ENCODE assay signal across 1 cellular context in the genomic region with DNA sequence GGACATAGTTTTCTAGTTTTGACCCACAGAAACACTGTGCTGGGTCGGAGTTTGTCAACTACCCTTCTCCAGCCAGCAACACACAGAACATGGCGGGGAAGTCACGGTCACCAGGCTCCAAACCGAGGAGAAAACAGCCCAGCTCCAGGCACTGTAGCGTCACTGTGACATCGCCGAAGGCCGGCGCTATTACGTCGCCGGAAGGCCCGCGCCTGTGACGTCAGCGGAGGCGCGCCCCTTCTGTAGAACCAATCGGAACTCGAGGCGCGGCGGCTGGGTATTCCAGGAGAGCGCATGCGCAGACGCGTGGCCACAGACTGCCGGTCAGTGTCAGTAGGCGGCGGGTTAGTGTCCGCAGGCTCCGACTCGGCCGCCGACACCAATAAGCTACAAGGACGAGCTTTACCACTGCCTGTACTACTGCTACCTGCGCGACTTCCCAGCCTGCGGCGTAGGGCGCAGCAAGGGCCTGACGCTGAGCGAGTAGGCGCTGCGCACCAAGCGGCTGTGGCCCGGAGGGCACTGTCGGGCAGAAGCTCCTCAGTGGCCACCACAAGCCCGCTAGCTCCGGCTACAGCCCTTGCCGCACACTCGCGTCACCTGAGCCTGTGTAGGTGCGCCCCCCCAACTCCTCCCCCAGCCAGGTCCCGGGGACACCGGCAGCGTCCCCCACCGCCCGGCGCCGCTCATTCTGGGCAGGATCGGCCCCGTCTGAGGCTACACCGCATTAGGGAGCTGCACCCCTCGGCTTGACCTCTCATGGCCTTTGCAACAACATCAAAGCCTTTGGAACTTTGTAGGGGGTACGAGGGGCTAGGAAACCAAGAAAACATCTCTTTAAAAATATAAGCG.
A peak's percentile ranks its signal among the peaks of the same experiment; 100 is the strongest.
TF ChIP-seq lines count a peak whose summit lies in the region.

No MANE protein-coding gene starts in this region.

TF ChIP-seq in HepG2, 621 proteins besides CTCF, POLR2A, EP300 and RAD21 (continued from another document and continues in another):
- peak; percentile 84 for TF ChIP-seq ZNF317 (CRISPR knock-in tag; IDR thresholded peaks at IDR 0.05)
- no peak for TF ChIP-seq NR1H2 (CRISPR knock-in tag; IDR thresholded peaks at IDR 0.05; ENCODE audit: borderline replicate concordance, low read depth)
- TF ChIP-seq HOXA5 (CRISPR knock-in tag; IDR thresholded peaks at IDR 0.05): no peak; the same call in none of the 2 replicates
- no peak for TF ChIP-seq IKZF1 (IDR thresholded peaks at IDR 0.05)
- TF ChIP-seq, protein P1, sequence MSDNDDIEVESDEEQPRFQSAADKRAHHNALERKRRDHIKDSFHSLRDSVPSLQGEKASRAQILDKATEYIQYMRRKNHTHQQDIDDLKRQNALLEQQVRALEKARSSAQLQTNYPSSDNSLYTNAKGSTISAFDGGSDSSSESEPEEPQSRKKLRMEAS (IDR thresholded peaks at IDR 0.05): no peak; the same call in 1 of the 2 replicates
- TF ChIP-seq, protein P2, sequence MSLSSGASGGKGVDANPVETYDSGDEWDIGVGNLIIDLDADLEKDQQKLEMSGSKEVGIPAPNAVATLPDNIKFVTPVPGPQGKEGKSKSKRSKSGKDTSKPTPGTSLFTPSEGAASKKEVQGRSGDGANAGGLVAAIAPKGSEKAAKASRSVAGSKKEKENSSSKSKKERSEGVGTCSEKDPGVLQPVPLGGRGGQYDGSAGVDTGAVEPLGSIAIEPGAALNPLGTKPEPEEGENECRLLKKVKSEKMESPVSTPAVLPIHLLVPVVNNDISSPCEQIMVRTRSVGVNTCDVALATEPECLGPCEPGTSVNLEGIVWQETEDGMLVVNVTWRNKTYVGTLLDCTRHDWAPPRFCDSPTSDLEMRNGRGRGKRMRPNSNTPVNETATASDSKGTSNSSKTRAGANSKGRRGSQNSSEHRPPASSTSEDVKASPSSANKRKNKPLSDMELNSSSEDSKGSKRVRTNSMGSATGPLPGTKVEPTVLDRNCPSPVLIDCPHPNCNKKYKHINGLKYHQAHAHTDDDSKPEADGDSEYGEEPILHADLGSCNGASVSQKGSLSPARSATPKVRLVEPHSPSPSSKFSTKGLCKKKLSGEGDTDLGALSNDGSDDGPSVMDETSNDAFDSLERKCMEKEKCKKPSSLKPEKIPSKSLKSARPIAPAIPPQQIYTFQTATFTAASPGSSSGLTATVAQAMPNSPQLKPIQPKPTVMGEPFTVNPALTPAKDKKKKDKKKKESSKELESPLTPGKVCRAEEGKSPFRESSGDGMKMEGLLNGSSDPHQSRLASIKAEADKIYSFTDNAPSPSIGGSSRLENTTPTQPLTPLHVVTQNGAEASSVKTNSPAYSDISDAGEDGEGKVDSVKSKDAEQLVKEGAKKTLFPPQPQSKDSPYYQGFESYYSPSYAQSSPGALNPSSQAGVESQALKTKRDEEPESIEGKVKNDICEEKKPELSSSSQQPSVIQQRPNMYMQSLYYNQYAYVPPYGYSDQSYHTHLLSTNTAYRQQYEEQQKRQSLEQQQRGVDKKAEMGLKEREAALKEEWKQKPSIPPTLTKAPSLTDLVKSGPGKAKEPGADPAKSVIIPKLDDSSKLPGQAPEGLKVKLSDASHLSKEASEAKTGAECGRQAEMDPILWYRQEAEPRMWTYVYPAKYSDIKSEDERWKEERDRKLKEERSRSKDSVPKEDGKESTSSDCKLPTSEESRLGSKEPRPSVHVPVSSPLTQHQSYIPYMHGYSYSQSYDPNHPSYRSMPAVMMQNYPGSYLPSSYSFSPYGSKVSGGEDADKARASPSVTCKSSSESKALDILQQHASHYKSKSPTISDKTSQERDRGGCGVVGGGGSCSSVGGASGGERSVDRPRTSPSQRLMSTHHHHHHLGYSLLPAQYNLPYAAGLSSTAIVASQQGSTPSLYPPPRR (CRISPR knock-in tag; IDR thresholded peaks at IDR 0.05; ENCODE audit: borderline replicate concordance): 0 out of 2 replicates have a peak, but pooled peaks have one; percentile 45
- TF ChIP-seq KAT8 (CRISPR knock-in tag; IDR thresholded peaks at IDR 0.05): peak; percentile 90
- TF ChIP-seq, protein P3, sequence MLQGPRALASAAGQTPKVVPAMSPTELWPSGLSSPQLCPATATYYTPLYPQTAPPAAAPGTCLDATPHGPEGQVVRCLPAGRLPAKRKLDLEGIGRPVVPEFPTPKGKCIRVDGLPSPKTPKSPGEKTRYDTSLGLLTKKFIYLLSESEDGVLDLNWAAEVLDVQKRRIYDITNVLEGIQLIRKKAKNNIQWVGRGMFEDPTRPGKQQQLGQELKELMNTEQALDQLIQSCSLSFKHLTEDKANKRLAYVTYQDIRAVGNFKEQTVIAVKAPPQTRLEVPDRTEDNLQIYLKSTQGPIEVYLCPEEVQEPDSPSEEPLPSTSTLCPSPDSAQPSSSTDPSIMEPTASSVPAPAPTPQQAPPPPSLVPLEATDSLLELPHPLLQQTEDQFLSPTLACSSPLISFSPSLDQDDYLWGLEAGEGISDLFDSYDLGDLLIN (CRISPR knock-in tag; IDR thresholded peaks at IDR 0.05; ENCODE audit: borderline replicate concordance): peak; percentile 54; the same call in 1 of the 2 replicates
- TF ChIP-seq HHEX (CRISPR knock-in tag; IDR thresholded peaks at IDR 0.05): no peak
- no peak for TF ChIP-seq ZNF672 (CRISPR knock-in tag; IDR thresholded peaks at IDR 0.05)
- peak; percentile 82 for TF ChIP-seq GATAD1 (CRISPR knock-in tag; IDR thresholded peaks at IDR 0.05)
- TF ChIP-seq, protein P4, sequence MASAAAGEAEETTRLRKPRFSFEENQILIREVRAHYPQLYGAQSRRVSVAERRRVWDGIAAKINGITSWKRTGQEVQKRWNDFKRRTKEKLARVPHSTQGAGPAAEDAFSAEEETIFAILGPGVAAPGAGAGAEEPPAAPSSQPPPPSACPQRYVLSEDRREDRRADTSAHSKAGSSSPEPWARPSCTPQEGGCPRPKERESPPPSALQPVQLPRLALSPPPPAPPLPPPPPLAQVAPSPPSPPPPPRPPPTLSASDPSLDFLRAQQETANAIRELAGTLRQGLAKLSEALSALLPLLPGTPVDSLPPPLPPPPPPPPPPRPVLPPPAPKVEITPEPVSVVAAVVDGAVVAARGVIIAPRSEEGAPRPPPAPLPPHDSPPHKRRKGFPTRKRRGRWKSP (CRISPR knock-in tag; IDR thresholded peaks at IDR 0.05): peak; percentile 72
- TF ChIP-seq ZFP90 (CRISPR knock-in tag; IDR thresholded peaks at IDR 0.05; ENCODE audit: borderline replicate concordance): 0 out of 2 replicates have a peak, but pooled peaks have one; percentile 71
- TF ChIP-seq, protein P5, sequence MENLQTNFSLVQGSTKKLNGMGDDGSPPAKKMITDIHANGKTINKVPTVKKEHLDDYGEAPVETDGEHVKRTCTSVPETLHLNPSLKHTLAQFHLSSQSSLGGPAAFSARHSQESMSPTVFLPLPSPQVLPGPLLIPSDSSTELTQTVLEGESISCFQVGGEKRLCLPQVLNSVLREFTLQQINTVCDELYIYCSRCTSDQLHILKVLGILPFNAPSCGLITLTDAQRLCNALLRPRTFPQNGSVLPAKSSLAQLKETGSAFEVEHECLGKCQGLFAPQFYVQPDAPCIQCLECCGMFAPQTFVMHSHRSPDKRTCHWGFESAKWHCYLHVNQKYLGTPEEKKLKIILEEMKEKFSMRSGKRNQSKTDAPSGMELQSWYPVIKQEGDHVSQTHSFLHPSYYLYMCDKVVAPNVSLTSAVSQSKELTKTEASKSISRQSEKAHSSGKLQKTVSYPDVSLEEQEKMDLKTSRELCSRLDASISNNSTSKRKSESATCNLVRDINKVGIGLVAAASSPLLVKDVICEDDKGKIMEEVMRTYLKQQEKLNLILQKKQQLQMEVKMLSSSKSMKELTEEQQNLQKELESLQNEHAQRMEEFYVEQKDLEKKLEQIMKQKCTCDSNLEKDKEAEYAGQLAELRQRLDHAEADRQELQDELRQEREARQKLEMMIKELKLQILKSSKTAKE (CRISPR knock-in tag; IDR thresholded peaks at IDR 0.05; ENCODE audit: borderline replicate concordance): no peak
- no peak for TF ChIP-seq PITX1 (CRISPR knock-in tag; IDR thresholded peaks at IDR 0.05)
- TF ChIP-seq, protein P6, sequence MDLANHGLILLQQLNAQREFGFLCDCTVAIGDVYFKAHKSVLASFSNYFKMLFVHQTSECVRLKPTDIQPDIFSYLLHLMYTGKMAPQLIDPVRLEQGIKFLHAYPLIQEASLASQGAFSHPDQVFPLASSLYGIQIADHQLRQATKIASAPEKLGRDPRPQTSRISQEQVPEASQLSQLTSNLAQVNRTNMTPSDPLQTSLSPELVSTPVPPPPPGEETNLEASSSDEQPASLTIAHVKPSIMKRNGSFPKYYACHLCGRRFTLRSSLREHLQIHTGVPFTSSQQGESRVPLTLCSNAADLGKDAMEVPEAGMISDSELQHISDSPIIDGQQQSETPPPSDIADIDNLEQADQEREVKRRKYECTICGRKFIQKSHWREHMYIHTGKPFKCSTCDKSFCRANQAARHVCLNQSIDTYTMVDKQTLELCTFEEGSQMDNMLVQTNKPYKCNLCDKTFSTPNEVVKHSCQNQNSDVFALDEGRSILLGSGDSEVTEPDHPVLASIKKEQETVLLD (CRISPR knock-in tag; IDR thresholded peaks at IDR 0.05; ENCODE audit: low read depth): no peak
- TF ChIP-seq, protein P7, sequence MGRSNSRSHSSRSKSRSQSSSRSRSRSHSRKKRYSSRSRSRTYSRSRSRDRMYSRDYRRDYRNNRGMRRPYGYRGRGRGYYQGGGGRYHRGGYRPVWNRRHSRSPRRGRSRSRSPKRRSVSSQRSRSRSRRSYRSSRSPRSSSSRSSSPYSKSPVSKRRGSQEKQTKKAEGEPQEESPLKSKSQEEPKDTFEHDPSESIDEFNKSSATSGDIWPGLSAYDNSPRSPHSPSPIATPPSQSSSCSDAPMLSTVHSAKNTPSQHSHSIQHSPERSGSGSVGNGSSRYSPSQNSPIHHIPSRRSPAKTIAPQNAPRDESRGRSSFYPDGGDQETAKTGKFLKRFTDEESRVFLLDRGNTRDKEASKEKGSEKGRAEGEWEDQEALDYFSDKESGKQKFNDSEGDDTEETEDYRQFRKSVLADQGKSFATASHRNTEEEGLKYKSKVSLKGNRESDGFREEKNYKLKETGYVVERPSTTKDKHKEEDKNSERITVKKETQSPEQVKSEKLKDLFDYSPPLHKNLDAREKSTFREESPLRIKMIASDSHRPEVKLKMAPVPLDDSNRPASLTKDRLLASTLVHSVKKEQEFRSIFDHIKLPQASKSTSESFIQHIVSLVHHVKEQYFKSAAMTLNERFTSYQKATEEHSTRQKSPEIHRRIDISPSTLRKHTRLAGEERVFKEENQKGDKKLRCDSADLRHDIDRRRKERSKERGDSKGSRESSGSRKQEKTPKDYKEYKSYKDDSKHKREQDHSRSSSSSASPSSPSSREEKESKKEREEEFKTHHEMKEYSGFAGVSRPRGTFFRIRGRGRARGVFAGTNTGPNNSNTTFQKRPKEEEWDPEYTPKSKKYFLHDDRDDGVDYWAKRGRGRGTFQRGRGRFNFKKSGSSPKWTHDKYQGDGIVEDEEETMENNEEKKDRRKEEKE (IDR thresholded peaks at IDR 0.05): no peak
- 0 out of 2 replicates have a peak, but pooled peaks have one; percentile 32 for TF ChIP-seq ZNF136 (CRISPR knock-in tag; IDR thresholded peaks at IDR 0.05; ENCODE audit: low read depth)
- no peak for TF ChIP-seq ZSCAN29 (CRISPR knock-in tag; conservative IDR thresholded peaks at IDR 0.05)
- peak; percentile 86 for TF ChIP-seq PHF20 (CRISPR knock-in tag; IDR thresholded peaks at IDR 0.05)
- TF ChIP-seq, protein P8, sequence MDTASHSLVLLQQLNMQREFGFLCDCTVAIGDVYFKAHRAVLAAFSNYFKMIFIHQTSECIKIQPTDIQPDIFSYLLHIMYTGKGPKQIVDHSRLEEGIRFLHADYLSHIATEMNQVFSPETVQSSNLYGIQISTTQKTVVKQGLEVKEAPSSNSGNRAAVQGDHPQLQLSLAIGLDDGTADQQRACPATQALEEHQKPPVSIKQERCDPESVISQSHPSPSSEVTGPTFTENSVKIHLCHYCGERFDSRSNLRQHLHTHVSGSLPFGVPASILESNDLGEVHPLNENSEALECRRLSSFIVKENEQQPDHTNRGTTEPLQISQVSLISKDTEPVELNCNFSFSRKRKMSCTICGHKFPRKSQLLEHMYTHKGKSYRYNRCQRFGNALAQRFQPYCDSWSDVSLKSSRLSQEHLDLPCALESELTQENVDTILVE (CRISPR knock-in tag; IDR thresholded peaks at IDR 0.05): peak; percentile 20; the same call in 1 of the 2 replicates
- TF ChIP-seq ZNF713 (CRISPR knock-in tag; IDR thresholded peaks at IDR 0.05): no peak
- no peak for TF ChIP-seq ZNF496 (CRISPR knock-in tag; IDR thresholded peaks at IDR 0.05; ENCODE audit: insufficient replicate concordance)
- TF ChIP-seq ZNF232 (CRISPR knock-in tag; IDR thresholded peaks at IDR 0.05; ENCODE audit: borderline replicate concordance): peak; percentile 80; the same call in 1 of the 2 replicates
- no peak; the same call in 1 of the 2 replicates for TF ChIP-seq ATF7-NPFF (CRISPR knock-in tag; IDR thresholded peaks at IDR 0.05; ENCODE audit: low read depth)
- TF ChIP-seq, protein P9, sequence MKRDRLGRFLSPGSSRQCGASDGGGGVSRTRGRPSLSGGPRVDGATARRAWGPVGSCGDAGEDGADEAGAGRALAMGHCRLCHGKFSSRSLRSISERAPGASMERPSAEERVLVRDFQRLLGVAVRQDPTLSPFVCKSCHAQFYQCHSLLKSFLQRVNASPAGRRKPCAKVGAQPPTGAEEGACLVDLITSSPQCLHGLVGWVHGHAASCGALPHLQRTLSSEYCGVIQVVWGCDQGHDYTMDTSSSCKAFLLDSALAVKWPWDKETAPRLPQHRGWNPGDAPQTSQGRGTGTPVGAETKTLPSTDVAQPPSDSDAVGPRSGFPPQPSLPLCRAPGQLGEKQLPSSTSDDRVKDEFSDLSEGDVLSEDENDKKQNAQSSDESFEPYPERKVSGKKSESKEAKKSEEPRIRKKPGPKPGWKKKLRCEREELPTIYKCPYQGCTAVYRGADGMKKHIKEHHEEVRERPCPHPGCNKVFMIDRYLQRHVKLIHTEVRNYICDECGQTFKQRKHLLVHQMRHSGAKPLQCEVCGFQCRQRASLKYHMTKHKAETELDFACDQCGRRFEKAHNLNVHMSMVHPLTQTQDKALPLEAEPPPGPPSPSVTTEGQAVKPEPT (CRISPR knock-in tag; IDR thresholded peaks at IDR 0.05; ENCODE audit: low read depth): no peak
- no peak for TF ChIP-seq TAF15 (IDR thresholded peaks at IDR 0.05; ENCODE audit: low read depth, low read length, poor library complexity, severe bottlenecking)
- TF ChIP-seq, protein P10, sequence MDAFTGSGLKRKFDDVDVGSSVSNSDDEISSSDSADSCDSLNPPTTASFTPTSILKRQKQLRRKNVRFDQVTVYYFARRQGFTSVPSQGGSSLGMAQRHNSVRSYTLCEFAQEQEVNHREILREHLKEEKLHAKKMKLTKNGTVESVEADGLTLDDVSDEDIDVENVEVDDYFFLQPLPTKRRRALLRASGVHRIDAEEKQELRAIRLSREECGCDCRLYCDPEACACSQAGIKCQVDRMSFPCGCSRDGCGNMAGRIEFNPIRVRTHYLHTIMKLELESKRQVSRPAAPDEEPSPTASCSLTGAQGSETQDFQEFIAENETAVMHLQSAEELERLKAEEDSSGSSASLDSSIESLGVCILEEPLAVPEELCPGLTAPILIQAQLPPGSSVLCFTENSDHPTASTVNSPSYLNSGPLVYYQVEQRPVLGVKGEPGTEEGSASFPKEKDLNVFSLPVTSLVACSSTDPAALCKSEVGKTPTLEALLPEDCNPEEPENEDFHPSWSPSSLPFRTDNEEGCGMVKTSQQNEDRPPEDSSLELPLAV (CRISPR knock-in tag; conservative IDR thresholded peaks at IDR 0.05; ENCODE audit: low read depth): no peak
- TF ChIP-seq ZNF670 (CRISPR knock-in tag; IDR thresholded peaks at IDR 0.05; ENCODE audit: borderline replicate concordance): no peak
- TF ChIP-seq RFX5 (IDR thresholded peaks at IDR 0.05; ENCODE audit: low read depth, low read length): peak; percentile 55; the same call in 1 of the 2 replicates
- no peak for TF ChIP-seq SIX1 (CRISPR knock-in tag; IDR thresholded peaks at IDR 0.05; ENCODE audit: borderline replicate concordance)
- no peak for TF ChIP-seq ZNF10 (CRISPR knock-in tag; IDR thresholded peaks at IDR 0.05; ENCODE audit: borderline replicate concordance, low read depth)
- TF ChIP-seq POLR2AphosphoS5 (IDR thresholded peaks at IDR 0.05; ENCODE audit: low read depth, low read length): peak; percentile 84
- TF ChIP-seq ZC3H4 (CRISPR knock-in tag; IDR thresholded peaks at IDR 0.05; ENCODE audit: borderline replicate concordance): no peak
